ENCODE assay signal across 2 cellular contexts in the genomic region with DNA sequence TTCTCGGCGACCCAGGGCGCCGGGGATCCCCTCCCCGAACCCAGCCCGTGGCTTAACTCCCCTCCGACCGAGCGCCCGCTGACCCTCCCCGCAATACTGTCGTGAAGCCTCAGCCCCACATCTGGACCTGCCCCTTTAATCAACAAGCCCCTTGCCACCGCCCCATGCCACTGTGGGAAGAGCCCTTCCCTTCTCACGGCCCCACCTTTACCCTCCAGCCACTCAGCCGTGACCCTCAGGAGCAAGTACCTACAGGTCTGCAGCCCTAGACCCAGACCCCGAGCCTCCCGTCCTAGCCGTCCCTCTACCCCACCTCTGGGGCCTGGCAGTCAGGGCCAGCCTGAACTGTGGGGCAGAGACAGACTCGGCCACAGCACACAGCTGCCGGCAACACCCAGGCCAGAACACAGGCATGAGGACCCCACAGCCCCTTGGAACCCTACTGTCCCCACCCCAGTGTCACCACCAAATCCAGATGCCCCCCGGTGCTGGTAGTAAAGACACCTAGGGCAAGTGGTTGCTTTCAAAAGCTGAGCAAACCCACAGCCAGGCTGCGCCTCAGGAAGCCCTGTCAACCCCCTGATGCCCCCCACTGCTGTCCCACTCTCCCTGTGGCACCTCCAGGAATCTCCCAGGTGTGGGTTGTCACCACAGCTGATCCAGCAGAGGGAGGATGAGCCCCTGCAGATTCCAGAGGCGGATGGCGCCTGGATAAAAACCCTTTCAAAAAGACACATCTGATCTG.
TF ChIP-seq lines count a peak whose summit lies in the region.

No MANE protein-coding gene starts in this region.

TF ChIP-seq in Ishikawa, 13 proteins besides CTCF, POLR2A, EP300 and RAD21 (continued from another document):
- no peak for TF ChIP-seq REST (IDR thresholded peaks at IDR 0.05; ENCODE audit: low read depth)
TF ChIP-seq in Ishikawa: peak in this region for 1.

TF ChIP-seq in GM12878, 131 proteins besides CTCF, POLR2A, EP300 and RAD21 (continued from another document):
- TF ChIP-seq, protein P1, sequence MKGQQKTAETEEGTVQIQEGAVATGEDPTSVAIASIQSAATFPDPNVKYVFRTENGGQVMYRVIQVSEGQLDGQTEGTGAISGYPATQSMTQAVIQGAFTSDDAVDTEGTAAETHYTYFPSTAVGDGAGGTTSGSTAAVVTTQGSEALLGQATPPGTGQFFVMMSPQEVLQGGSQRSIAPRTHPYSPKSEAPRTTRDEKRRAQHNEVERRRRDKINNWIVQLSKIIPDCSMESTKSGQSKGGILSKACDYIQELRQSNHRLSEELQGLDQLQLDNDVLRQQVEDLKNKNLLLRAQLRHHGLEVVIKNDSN (IDR thresholded peaks at IDR 0.05; ENCODE audit: borderline replicate concordance, extremely low read length, insufficient read depth, low read depth, low read length), result no peak
- TF ChIP-seq SMC3 (IDR thresholded peaks at IDR 0.05; ENCODE audit: borderline replicate concordance, low read length) (no peak), RELB (IDR thresholded peaks at IDR 0.05; ENCODE audit: low read depth) (no peak), ZNF24 (IDR thresholded peaks at IDR 0.05) (no peak), MYC (IDR thresholded peaks at IDR 0.05; ENCODE audit: insufficient read depth, insufficient read length, insufficient replicate concordance, low read length, severe bottlenecking) (no peak), ESRRA (IDR thresholded peaks at IDR 0.05; ENCODE audit: low read length) (no peak)
- TF ChIP-seq, protein P2, sequence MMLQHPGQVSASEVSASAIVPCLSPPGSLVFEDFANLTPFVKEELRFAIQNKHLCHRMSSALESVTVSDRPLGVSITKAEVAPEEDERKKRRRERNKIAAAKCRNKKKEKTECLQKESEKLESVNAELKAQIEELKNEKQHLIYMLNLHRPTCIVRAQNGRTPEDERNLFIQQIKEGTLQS (IDR thresholded peaks at IDR 0.05; ENCODE audit: borderline replicate concordance, extremely low read depth, low read depth, low read length), result no peak
